In the genomic region with DNA sequence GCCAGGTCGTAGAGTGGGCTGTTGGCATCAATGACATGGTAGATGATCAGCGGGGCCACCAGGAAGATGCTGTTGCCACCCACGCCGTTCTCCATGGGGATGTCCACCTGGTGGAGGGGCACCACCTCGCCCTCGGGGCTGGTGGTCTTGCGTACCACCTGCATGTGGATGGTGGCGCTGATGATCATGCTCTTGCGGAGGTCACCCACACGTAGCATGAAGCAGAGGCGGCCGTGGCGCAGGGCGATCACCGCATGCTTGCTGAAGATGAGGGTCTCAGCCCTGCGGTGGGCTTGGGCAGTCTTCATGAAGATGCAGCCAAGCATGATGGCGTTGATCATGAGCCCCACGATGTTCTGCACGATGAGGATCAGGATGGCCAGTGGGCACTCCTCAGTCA, we compare ENCODE assay signal across 13 cellular contexts. TPM values are rescaled to one million over a fixed set of nuclear protein-coding genes. Genes with fewer than 3 reads are reported as not detected.
A peak's percentile ranks its signal among the peaks of the same experiment; 100 is the strongest.
DNase-seq lines count a peak whose midpoint lies in the region; ATAC-seq and TF ChIP-seq lines count a peak whose summit lies in the region.
"Had no signal": no experiment of that assay in that cellular context is flagged by ENCODE, and none has a peak within 500 bp of the region (broad histone marks: within the 10 kb centered on the region; RNA-seq: fewer than 3 reads in every experiment).

No MANE protein-coding gene starts in this region.

- H3K27me3 Mint-ChIP-seq in activated CD4-positive, alpha-beta T cell treated with anti-CD3 and anti-CD28 coated beads for 36 hours, result peaks cover 8% of the 10 kb centered on the region
- no peaks in the 10 kb centered on the region for H3K27me3 Mint-ChIP-seq in central memory CD8-positive, alpha-beta T cell
- H3K27me3 Mint-ChIP-seq in neural progenitor cell (ENCODE audit: insufficient read depth, low read depth), result peaks cover 14% of the 10 kb centered on the region

- H4K20me1 ChIP-seq in DND-41 (ENCODE audit: insufficient read depth, low read length) (peaks cover 38% of the 10 kb centered on the region), neural progenitor cell (ENCODE audit: low read depth) (no peaks in the 10 kb centered on the region)

- H3K9ac ChIP-seq in DND-41 (ENCODE audit: low read depth, low read length) (peak overlapping the region; percentile 77; the same call in 1 of the 2 replicates), neural progenitor cell (no peak overlapping the region)

- H3K79me2 ChIP-seq in DND-41 (ENCODE audit: insufficient read depth, low read length) (peaks cover 55% of the 10 kb centered on the region), neural progenitor cell (ENCODE audit: low read depth) (no peaks in the 10 kb centered on the region)

- peaks cover 3% of the 10 kb centered on the region for H3K4me1 Mint-ChIP-seq in activated CD4-positive, alpha-beta T cell treated with anti-CD3 and anti-CD28 coated beads for 36 hours
- H3K4me1 Mint-ChIP-seq in central memory CD8-positive, alpha-beta T cell, result no peaks in the 10 kb centered on the region
- peaks cover 6% of the 10 kb centered on the region for H3K4me1 Mint-ChIP-seq in neural progenitor cell

- no peak for TF ChIP-seq CTCF in DND-41 (IDR thresholded peaks at IDR 0.05; ENCODE audit: borderline replicate concordance, extremely low read depth, low read length, poor library complexity, severe bottlenecking)
- no peak for TF ChIP-seq CTCF in neural progenitor cell (IDR thresholded peaks at IDR 0.05)

- H3K36me3 ChIP-seq in DND-41 (ENCODE audit: insufficient read depth, low read length) (peaks cover 55% of the 10 kb centered on the region), neural progenitor cell (no peaks in the 10 kb centered on the region)
- H3K36me3 ChIP-seq: prostate gland had no signal

- H3K27me3 ChIP-seq in DND-41 (ENCODE audit: insufficient read depth, low read length, poor library complexity) (no peaks in the 10 kb centered on the region), neural progenitor cell (peaks cover 13% of the 10 kb centered on the region)

- H2AFZ ChIP-seq in DND-41 (ENCODE audit: low read depth, low read length) (no peak overlapping the region), neural progenitor cell (replicated peaks) (no peak overlapping the region)

- H3K4me2 ChIP-seq in DND-41 (ENCODE audit: insufficient read depth, low read length) (peak overlapping the region; percentile 83), neural progenitor cell (no peak overlapping the region)

- H3K9me3 Mint-ChIP-seq in activated CD4-positive, alpha-beta T cell treated with anti-CD3 and anti-CD28 coated beads for 36 hours (ENCODE audit: low read depth), result no peaks in the 10 kb centered on the region
- no peaks in the 10 kb centered on the region for H3K9me3 Mint-ChIP-seq in central memory CD8-positive, alpha-beta T cell
- no peaks in the 10 kb centered on the region for H3K9me3 Mint-ChIP-seq in neural progenitor cell
- H3K9me3 Mint-ChIP-seq: stimulated activated naive CD8-positive, alpha-beta T cell treated with anti-CD3 and anti-CD28 coated beads, Interleukin-15, amount 100 ng/mL, for 72 hours had no signal

- H3K9me3 ChIP-seq in DND-41 (ENCODE audit: insufficient read depth, low read length, severe bottlenecking) (no peaks in the 10 kb centered on the region), neural progenitor cell (ENCODE audit: low read depth) (no peaks in the 10 kb centered on the region)
- H3K9me3 ChIP-seq: mucosa of descending colon, prostate gland had no signal

- H3K27ac Mint-ChIP-seq in activated CD4-positive, alpha-beta T cell treated with anti-CD3 and anti-CD28 coated beads for 36 hours, result no peak overlapping the region
- H3K27ac Mint-ChIP-seq in central memory CD8-positive, alpha-beta T cell (ENCODE audit: low read depth), result no peak overlapping the region
- no peak overlapping the region for H3K27ac Mint-ChIP-seq in neural progenitor cell
- H3K27ac Mint-ChIP-seq: stimulated activated naive CD8-positive, alpha-beta T cell treated with anti-CD3 and anti-CD28 coated beads, Interleukin-15, amount 100 ng/mL, for 72 hours had no signal

- H3K4me1 ChIP-seq in DND-41 (ENCODE audit: insufficient read depth, low read length) (peaks cover 72% of the 10 kb centered on the region), neural progenitor cell (peaks cover 8% of the 10 kb centered on the region)
- H3K4me1 ChIP-seq: prostate gland had no signal

- ATAC-seq in activated CD4-positive, alpha-beta T cell treated with anti-CD3 and anti-CD28 coated beads for 36 hours, result no peak
- ATAC-seq in DND-41 (ENCODE audit: insufficient read depth, low read depth) (no peak), esophagus mucosa (no peak)
- ATAC-seq in central memory CD8-positive, alpha-beta T cell (replicated peaks; ENCODE audit: extremely low read depth, poor library complexity, severe bottlenecking), result no peak

- H3K36me3 Mint-ChIP-seq in activated CD4-positive, alpha-beta T cell treated with anti-CD3 and anti-CD28 coated beads for 36 hours (ENCODE audit: low read depth), result no peaks in the 10 kb centered on the region
- H3K36me3 Mint-ChIP-seq in central memory CD8-positive, alpha-beta T cell (ENCODE audit: insufficient read depth), result peaks cover 2% of the 10 kb centered on the region
- H3K36me3 Mint-ChIP-seq in neural progenitor cell, result peaks cover 3% of the 10 kb centered on the region

- DNase-seq in activated CD4-positive, alpha-beta T cell treated with anti-CD3 and anti-CD28 coated beads for 36 hours, result no peak
- DNase-seq in activated CD4-positive, alpha-beta T cell treated with anti-CD3 and anti-CD28 coated beads, Interleukin-2, amount 50 U/mL, for 1 hour, result no peak
- DNase-seq in DND-41 (no peak), neural progenitor cell (ENCODE audit: low spot score) (no peak), SHP77 treated with DMSO at 0.1 percent for 48 hours (lab: John Stamatoyannopoulos, UW) (no peak), DMS 273 (lab: John Stamatoyannopoulos, UW; ENCODE audit: unreplicated experiment) (no peak)
- DNase-seq in central memory CD8-positive, alpha-beta T cell (ENCODE audit: low spot score in 2 of 2), result no peak
- DNase-seq: NCI-H226 had no signal

- POLR2A ChIA-PET in activated CD4-positive, alpha-beta T cell treated with anti-CD3 and anti-CD28 coated beads for 36 hours (lab: Charles Lee), result no interaction called here

- H3K27ac ChIP-seq in DND-41 (ENCODE audit: low read length) (peak overlapping the region; percentile 74), neural progenitor cell (no peak overlapping the region)
- H3K27ac ChIP-seq: prostate gland, RWPE1 had no signal

- peak overlapping the region in 1 of 2 experiments; percentile 67; a peak in 2 of 4 replicates for H3K4me3 ChIP-seq in DND-41 (ENCODE audit: low read depth in 1 of 2, low read length in 2 of 2)
- H3K4me3 ChIP-seq in neural progenitor cell, result no peak overlapping the region
- H3K4me3 ChIP-seq: mucosa of descending colon, prostate gland had no signal

- intact Hi-C loops in activated CD4-positive, alpha-beta T cell treated with anti-CD3 and anti-CD28 coated beads for 36 hours (cut with DNase I, micrococcal nuclease), result loop anchor here in 1 of 2 experiments (10.0 kb wide), 1 partner anchor 588 kb away; no protein-coding TSS in a partner anchor

- peak overlapping the region; percentile 28 for H3K4me3 Mint-ChIP-seq in activated CD4-positive, alpha-beta T cell treated with anti-CD3 and anti-CD28 coated beads for 36 hours
- H3K4me3 Mint-ChIP-seq in central memory CD8-positive, alpha-beta T cell, result peak overlapping the region; percentile 83
- peak overlapping the region; percentile 75 for H3K4me3 Mint-ChIP-seq in neural progenitor cell
- H3K4me3 Mint-ChIP-seq: stimulated activated naive CD8-positive, alpha-beta T cell treated with anti-CD3 and anti-CD28 coated beads, Interleukin-15, amount 100 ng/mL, for 72 hours had no signal

- CTCF ChIA-PET in activated CD4-positive, alpha-beta T cell treated with anti-CD3 and anti-CD28 coated beads for 36 hours (lab: Charles Lee), result interaction anchor here (0.6 to 1.5 kb wide), 15 partner anchors 11 to 594 kb away, joined by 3 to 11 read pairs (median 3); no protein-coding TSS in a partner anchor

- peaks cover 6% of the 10 kb centered on the region for H3F3A ChIP-seq in neural progenitor cell (ENCODE audit: low read depth)

RNA-seq across cellular contexts. Expression of gene KCNJ11, which starts 1.2 kb away (rescaled TPM):
- total RNA-seq in activated CD4-positive, alpha-beta T cell treated with anti-CD3 and anti-CD28 coated beads for 36 hours, result under 1 TPM; 0.23 to 0.43 TPM
- total RNA-seq in neural progenitor cell (ENCODE audit: low replicate concordance) (1.9 and 5.0 TPM in 2 replicates), esophagus mucosa (0.36 TPM)

RNA-seq across cellular contexts. Expression of gene NCR3LG1, which starts 35.7 kb away (rescaled TPM):
- total RNA-seq in activated CD4-positive, alpha-beta T cell treated with anti-CD3 and anti-CD28 coated beads for 36 hours, result under 1 TPM; 0.80 to 0.86 TPM
- total RNA-seq in neural progenitor cell (ENCODE audit: low replicate concordance) (0.39 and 0.74 TPM in 2 replicates), esophagus mucosa (1.4 TPM)

Comparison
In these comparisons a context has a peak if more than half of its experiments do, and no peak if none do; other contexts are left out.
1. H3K4me3 Mint-ChIP-seq: peak in every context shown above with its lines; median percentile 83 in central memory CD8-positive, alpha-beta T cell; 75 in neural progenitor cell; 28 in activated CD4-positive, alpha-beta T cell treated with anti-CD3 and anti-CD28 coated beads for 36 hours.